In the genomic region with DNA sequence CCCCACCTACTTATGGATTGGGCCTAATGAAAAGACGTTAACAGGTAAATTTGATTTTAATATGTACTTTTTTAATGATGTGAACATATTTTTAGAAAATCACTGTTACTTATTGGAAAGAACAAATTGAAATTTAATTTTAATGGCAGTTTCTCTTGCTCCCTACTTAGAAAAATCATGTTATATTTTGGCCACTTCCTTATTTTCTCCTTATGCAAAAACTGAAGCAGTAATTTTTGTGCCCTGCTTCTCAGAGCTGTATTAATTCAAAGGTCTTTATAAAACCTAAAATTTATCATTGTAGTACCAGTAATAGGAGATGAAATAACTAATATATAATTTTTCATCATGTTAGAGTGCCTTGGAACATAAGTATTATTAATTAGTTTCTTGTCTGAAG, we compare ENCODE assay signal across 1 cellular context.
TF ChIP-seq lines count a peak whose summit lies in the region.

No MANE protein-coding gene starts in this region.

TF ChIP-seq in A549, 52 proteins besides CTCF, POLR2A, EP300 and RAD21 (continued from another document):
- no peak for TF ChIP-seq REST (IDR thresholded peaks at IDR 0.05)
- TF ChIP-seq HEYL (CRISPR knock-in tag; IDR thresholded peaks at IDR 0.05): no peak
- TF ChIP-seq HDAC2 (IDR thresholded peaks at IDR 0.05): no peak
- TF ChIP-seq CEBPB (IDR thresholded peaks at IDR 0.05): no peak
- TF ChIP-seq MAFK (IDR thresholded peaks at IDR 0.05; ENCODE audit: partially characterized antibody): no peak
- no peak for TF ChIP-seq MAZ (IDR thresholded peaks at IDR 0.05; ENCODE audit: borderline replicate concordance, low read depth, low read length)
- no peak for TF ChIP-seq NFE2L2 (conservative IDR thresholded peaks at IDR 0.05; ENCODE audit: low read length)
- TF ChIP-seq KDM1A (IDR thresholded peaks at IDR 0.05; ENCODE audit: low read depth): no peak
